Comparison of ENCODE assay signal across 20 cellular contexts in the genomic region with DNA sequence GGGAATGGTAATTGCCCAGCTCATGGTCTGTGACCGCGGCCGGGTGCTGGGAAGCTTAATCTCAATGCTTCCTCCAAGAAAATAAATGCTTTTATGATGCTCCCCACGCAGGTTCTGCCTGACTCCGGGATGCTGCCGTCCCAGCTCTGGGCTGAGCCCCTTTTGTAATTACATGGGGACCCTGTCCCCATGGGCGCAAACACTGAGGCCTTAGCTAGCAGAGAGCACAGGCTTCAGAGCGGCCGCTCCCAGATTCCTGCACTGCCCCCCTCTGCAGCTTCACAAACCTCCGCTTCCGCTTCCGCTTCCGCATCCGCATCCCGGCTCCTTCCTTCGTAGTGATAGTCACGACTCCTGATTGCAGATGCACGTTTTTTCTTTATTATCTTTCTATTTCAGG.
DNase-seq lines count a peak whose midpoint lies in the region; ATAC-seq and TF ChIP-seq lines count a peak whose summit lies in the region.
"Had no signal": no experiment of that assay in that cellular context is flagged by ENCODE, and none has a peak within 500 bp of the region (broad histone marks: within the 10 kb centered on the region; RNA-seq: fewer than 3 reads in every experiment).

No MANE protein-coding gene starts in this region.

- ATAC-seq in Right ventricle myocardium inferior (no peak), left colon (peak; percentile 68)
- ATAC-seq: activated CD8-positive, alpha-beta T cell treated with anti-CD3 and anti-CD28 coated beads, Interleukin-2, amount 10 ng/mL, durations not matched to agents 7 days and 5 days; activated naive CD4-positive, alpha-beta T cell treated with anti-CD3 and anti-CD28 coated beads, Interleukin-2, amount 50 U/mL, for 72 hours; effector memory CD8-positive, alpha-beta T cell; GM12878; HCT116 had no signal

- no peak for TF ChIP-seq CTCF in right atrium auricular region (IDR thresholded peaks at IDR 0.05)
- no peak for TF ChIP-seq CTCF in adrenal gland (IDR thresholded peaks at IDR 0.05)
- no peak for TF ChIP-seq CTCF in transverse colon (IDR thresholded peaks at IDR 0.05)

- WGBS in adrenal gland, 4 donors, result 62 to 92% (median 73%) methylated on average over 18 of the region's 18 CpGs
- WGBS in transverse colon (ENCODE audit: low coverage in 1 of 2), 2 donors, result 37 to 80% methylated on average over 16 to 18 of the region's 18 CpGs

- no peaks in the 10 kb centered on the region for H3K4me1 ChIP-seq in right atrium auricular region
- H3K4me1 ChIP-seq in adrenal gland (replicated peaks in 1 of 2), result no peaks in the 10 kb centered on the region
- peaks cover 0 to 9% (median 6%) of the 10 kb centered on the region in 4 donors for H3K4me1 ChIP-seq in transverse colon
- H3K4me1 ChIP-seq: breast epithelium, Caco-2, vagina had no signal

- intact Hi-C loops in Right ventricle myocardium inferior (cut with DNase I), result no loop called here
- intact Hi-C loops in adrenal gland (cut with DNase I), result no loop called here
- intact Hi-C loops in left colon (cut with DNase I, micrococcal nuclease), result no loop called here
- intact Hi-C loops in transverse colon (cut with DNase I; ENCODE audit: low total_unique reads), result no loop called here

- H3K27me3 ChIP-seq in right atrium auricular region, result no peaks in the 10 kb centered on the region
- H3K27me3 ChIP-seq in adrenal gland, result no peaks in the 10 kb centered on the region
- no peaks in the 10 kb centered on the region for H3K27me3 ChIP-seq in transverse colon
- H3K27me3 ChIP-seq: MG63, vagina had no signal

- H3K36me3 ChIP-seq in right atrium auricular region (no peaks in the 10 kb centered on the region), adrenal gland (replicated peaks in 1 of 2) (no peaks in the 10 kb centered on the region), transverse colon (no peaks in the 10 kb centered on the region)
- H3K36me3 ChIP-seq: breast epithelium, MG63, vagina had no signal

- DNase-seq in Right ventricle myocardium inferior (ENCODE audit: missing footprints), result peak; percentile 15
- no peak for DNase-seq in right atrium auricular region (ENCODE audit: low spot score)
- peak; percentile 0 to 38 (median 9) for DNase-seq in adrenal gland
- DNase-seq in left colon, result peak; percentile 35 to 56
- peak; percentile 41 for DNase-seq in transverse colon
- DNase-seq in kidney glomerular epithelial cell (lab: John Stamatoyannopoulos, UW), result no peak
- DNase-seq in stimulated activated naive CD4-positive, alpha-beta T cell (lab: John Stamatoyannopoulos, UW), result no peak
- DNase-seq in CD1c-positive myeloid dendritic cell (ENCODE audit: extremely low spot score), result no peak
- DNase-seq: activated CD8-positive, alpha-beta T cell treated with anti-CD3 and anti-CD28 coated beads, Interleukin-2, amount 10 ng/mL, durations not matched to agents 7 days and 5 days; Caco-2; effector memory CD8-positive, alpha-beta T cell; MG63; NCI-H187; NCI-H510A treated with DMSO at 0.1 percent for 48 hours had no signal

- H3K27ac ChIP-seq in right atrium auricular region (no peak overlapping the region), adrenal gland (no peak overlapping the region), transverse colon (peak overlapping the region in 1 of 4 donors; percentile 24)
- H3K27ac ChIP-seq: breast epithelium, SK-N-MC, vagina had no signal

- H3K9me3 ChIP-seq in right atrium auricular region, result no peaks in the 10 kb centered on the region
- no peaks in the 10 kb centered on the region for H3K9me3 ChIP-seq in adrenal gland (replicated peaks in 1 of 3)
- H3K9me3 ChIP-seq in transverse colon, result no peaks in the 10 kb centered on the region
- H3K9me3 ChIP-seq: breast epithelium, Caco-2, MG63, vagina had no signal

- in situ Hi-C loops in transverse colon (cut with MboI; ENCODE audit: low pct_ligation_motif_present in 1 of 4, low pct_unique_long_range_greater_than_20kb in 1 of 4, low sequenced_read_pairs in 3 of 4), result no loop called here

- TF ChIP-seq POLR2A in adrenal gland (IDR thresholded peaks at IDR 0.05), result no peak
- TF ChIP-seq POLR2A in transverse colon (IDR thresholded peaks at IDR 0.05), result no peak

- TF ChIP-seq EP300 in transverse colon (IDR thresholded peaks at IDR 0.05; ENCODE audit: low read depth), result no peak

- H3K4me3 ChIP-seq in right atrium auricular region, result no peak overlapping the region
- no peak overlapping the region for H3K4me3 ChIP-seq in adrenal gland
- no peak overlapping the region for H3K4me3 ChIP-seq in transverse colon
- H3K4me3 ChIP-seq: GM12878, MG63, SK-N-MC, vagina had no signal

Comparison
In these comparisons a context has a peak if more than half of its experiments do, and no peak if none do; other contexts are left out.
1. DNase-seq: peak in Right ventricle myocardium inferior (single experiment), adrenal gland (7 of 7), left colon (2 of 2) and transverse colon (single experiment); none in right atrium auricular region (single experiment), kidney glomerular epithelial cell (single experiment), stimulated activated naive CD4-positive, alpha-beta T cell (0 of 6) and CD1c-positive myeloid dendritic cell (single experiment).